Comparison of ENCODE assay signal across 8 cellular contexts in genomic region chr20:45935416-45936046, GRCh38. TPM values are rescaled to one million over a fixed set of nuclear protein-coding genes. Genes with fewer than 3 reads are reported as not detected.
DNase-seq lines count a peak whose midpoint lies in the region; ATAC-seq and TF ChIP-seq lines count a peak whose summit lies in the region.

No MANE protein-coding gene starts in this region.

- peaks cover 15% of the 10 kb centered on the region for H3K4me1 Mint-ChIP-seq in activated T-helper 17 cell treated with anti-CD3 and anti-CD28 coated beads, Interleukin-2, amount 50 U/mL, for 72 hours

- H3K79me2 ChIP-seq in hepatocyte, result peaks cover 49% of the 10 kb centered on the region

- H3K4me3 ChIP-seq in hepatocyte (peak overlapping the region; percentile 44), skeletal muscle satellite cell (ENCODE audit: low read length) (peak overlapping the region; percentile 100)

- no peaks in the 10 kb centered on the region for H3K36me3 ChIP-seq in hepatocyte (replicated peaks; ENCODE audit: insufficient read depth, low read depth)
- H3K36me3 ChIP-seq in skeletal muscle satellite cell (ENCODE audit: insufficient read depth, low read length), result peaks cover 24% of the 10 kb centered on the region

- H3K27ac Mint-ChIP-seq in activated T-helper 17 cell treated with anti-CD3 and anti-CD28 coated beads, Interleukin-2, amount 50 U/mL, for 72 hours, result peak overlapping the region; percentile 97

- 20% methylated on average over 21 of the region's 21 CpGs for WGBS in hepatocyte (ENCODE audit: low lambda C conversion rate, missing lambda C conversion rate)

- peak overlapping the region; percentile 100 for H3K9ac ChIP-seq in skeletal muscle satellite cell (ENCODE audit: low read depth, low read length)

- H3K4me1 ChIP-seq in hepatocyte (ENCODE audit: insufficient read depth) (peaks cover 16% of the 10 kb centered on the region), skeletal muscle satellite cell (ENCODE audit: control insufficient read depth, insufficient read depth, low read length) (peaks cover 17% of the 10 kb centered on the region)

- peaks cover 55% of the 10 kb centered on the region for H3K36me3 Mint-ChIP-seq in activated T-helper 17 cell treated with anti-CD3 and anti-CD28 coated beads, Interleukin-2, amount 50 U/mL, for 72 hours (ENCODE audit: low read depth)

- no peak for TF ChIP-seq CTCF in hepatocyte (IDR thresholded peaks at IDR 0.05; ENCODE audit: poor library complexity)

- H3K9me3 ChIP-seq in hepatocyte (ENCODE audit: low read depth) (no peaks in the 10 kb centered on the region), skeletal muscle satellite cell (replicated peaks; ENCODE audit: low read length) (no peaks in the 10 kb centered on the region)

- TF ChIP-seq POLR2A in GM18505 (IDR thresholded peaks at IDR 0.05; ENCODE audit: borderline replicate concordance, extremely low read depth, insufficient read depth, insufficient read length), result no peak

- H3K27me3 Mint-ChIP-seq in activated T-helper 17 cell treated with anti-CD3 and anti-CD28 coated beads, Interleukin-2, amount 50 U/mL, for 72 hours, result no peaks in the 10 kb centered on the region

- DNase-seq in hepatocyte (ENCODE audit: low spot score) (no peak), NCI-H2107 treated with DMSO at 0.1 percent for 48 hours (lab: John Stamatoyannopoulos, UW; ENCODE audit: unreplicated experiment) (no peak), NCI-H526 (lab: John Stamatoyannopoulos, UW) (no peak), NCI-H446 treated with DMSO at 0.1 percent for 48 hours (lab: John Stamatoyannopoulos, UW) (no peak)

- peak overlapping the region; percentile 99 for H3K4me3 Mint-ChIP-seq in activated T-helper 17 cell treated with anti-CD3 and anti-CD28 coated beads, Interleukin-2, amount 50 U/mL, for 72 hours

- H3K27me3 ChIP-seq in hepatocyte (no peaks in the 10 kb centered on the region), skeletal muscle satellite cell (ENCODE audit: control insufficient read depth, insufficient read depth, low read length) (no peaks in the 10 kb centered on the region)

- peak; percentile 12 for ATAC-seq in GM18505 (IDR thresholded peaks at IDR 0.05; ENCODE audit: unreplicated experiment)
- peak; percentile 5 for ATAC-seq in HG02970 (IDR thresholded peaks at IDR 0.05; ENCODE audit: low FRiP score, unreplicated experiment)
- ATAC-seq in activated T-helper 17 cell treated with anti-CD3 and anti-CD28 coated beads, Interleukin-2, amount 50 U/mL, for 72 hours (replicated peaks), result peak; percentile 19

- peak overlapping the region; percentile 77 for H3K4me2 ChIP-seq in hepatocyte
- H3K4me2 ChIP-seq in skeletal muscle satellite cell (ENCODE audit: low read length), result peak overlapping the region; percentile 84

- H4K20me1 ChIP-seq in hepatocyte (ENCODE audit: insufficient read depth, poor library complexity, severe bottlenecking), result no peaks in the 10 kb centered on the region

- H3K9me3 Mint-ChIP-seq in activated T-helper 17 cell treated with anti-CD3 and anti-CD28 coated beads, Interleukin-2, amount 50 U/mL, for 72 hours, result no peaks in the 10 kb centered on the region

- no peaks in the 10 kb centered on the region for H3K9me2 ChIP-seq in hepatocyte (replicated peaks; ENCODE audit: insufficient read depth)

- H3K27ac ChIP-seq in hepatocyte, result peak overlapping the region; percentile 60

- H2AFZ ChIP-seq in hepatocyte, result peak overlapping the region; percentile 1

RNA-seq across cellular contexts. Expression of gene PCIF1, which starts 1.0 kb away (rescaled TPM):
- 10 to 100 TPM; 33.1 to 34.3 TPM for total RNA-seq in activated T-helper 17 cell treated with anti-CD3 and anti-CD28 coated beads, Interleukin-2, amount 50 U/mL, for 72 hours
- 9.7 and 11.8 TPM in 2 replicates for total RNA-seq in hepatocyte
- 26.0 and 32.4 TPM in 2 replicates for polyA plus RNA-seq in hepatocyte
- total RNA-seq in skeletal muscle satellite cell (2012; rRNA removed), result 8.7 and 9.4 TPM in 2 replicates

RNA-seq across cellular contexts. Expression of gene PLTP, which starts 23.6 kb away (rescaled TPM):
- 10 to 100 TPM in 1 of 2 donors, 1 to 10 TPM in 1; 6.6 to 12.1 TPM for total RNA-seq in activated T-helper 17 cell treated with anti-CD3 and anti-CD28 coated beads, Interleukin-2, amount 50 U/mL, for 72 hours
- 144 and 176 TPM in 2 replicates for total RNA-seq in hepatocyte
- 623 and 823 TPM in 2 replicates for polyA plus RNA-seq in hepatocyte
- 5.6 and 11.8 TPM in 2 replicates for total RNA-seq in skeletal muscle satellite cell (2012; rRNA removed)

RNA-seq across cellular contexts. Expression of gene ZNF335, which starts 36.5 kb away (rescaled TPM):
- 10 to 100 TPM; 46.0 to 53.9 TPM for total RNA-seq in activated T-helper 17 cell treated with anti-CD3 and anti-CD28 coated beads, Interleukin-2, amount 50 U/mL, for 72 hours
- total RNA-seq in hepatocyte, result 10.8 and 14.9 TPM in 2 replicates
- polyA plus RNA-seq in hepatocyte, result 12.6 and 23.7 TPM in 2 replicates
- total RNA-seq in skeletal muscle satellite cell (2012; rRNA removed), result 16.7 and 20.5 TPM in 2 replicates

RNA-seq across cellular contexts. Expression of gene CTSA, which starts 44.4 kb away (rescaled TPM):
- 100 to 1,000 TPM; 117 to 152 TPM for total RNA-seq in activated T-helper 17 cell treated with anti-CD3 and anti-CD28 coated beads, Interleukin-2, amount 50 U/mL, for 72 hours
- 401 and 425 TPM in 2 replicates for total RNA-seq in hepatocyte
- polyA plus RNA-seq in hepatocyte, result 716 and 724 TPM in 2 replicates
- 55.3 and 62.3 TPM in 2 replicates for total RNA-seq in skeletal muscle satellite cell (2012; rRNA removed)

RNA-seq across cellular contexts. Expression of gene NEURL2, which starts 44.5 kb away (rescaled TPM):
- total RNA-seq in activated T-helper 17 cell treated with anti-CD3 and anti-CD28 coated beads, Interleukin-2, amount 50 U/mL, for 72 hours, result 1 to 10 TPM; 1.7 to 2.1 TPM
- 11.1 and 12.8 TPM in 2 replicates for total RNA-seq in hepatocyte
- 11.7 and 11.8 TPM in 2 replicates for polyA plus RNA-seq in hepatocyte
- total RNA-seq in skeletal muscle satellite cell (2012; rRNA removed), result 2.0 and 2.5 TPM in 2 replicates

Comparison
In these comparisons a context has a peak if more than half of its experiments do, and no peak if none do; other contexts are left out.
1. RNA of gene PLTP, which starts 23.6 kb away (total RNA-seq): 144 to 176 TPM in hepatocyte; 6.6 to 12.1 TPM in activated T-helper 17 cell treated with anti-CD3 and anti-CD28 coated beads, Interleukin-2, amount 50 U/mL, for 72 hours; every median in the first group is over 10 times any median in the second.
2. Peak in every context shown above with its lines, with median percentiles within 50 percentile points of each other: ATAC-seq.